ENCODE assay signal across 1 cellular context in genomic region chr4:174213734-174214101, GRCh38.
TF ChIP-seq lines count a peak whose summit lies in the region.

No MANE protein-coding gene starts in this region.

TF ChIP-seq in GM12878, 131 proteins besides CTCF, POLR2A, EP300 and RAD21 (continued from another document):
- no peak for TF ChIP-seq EZH2 (IDR thresholded peaks at IDR 0.05; ENCODE audit: borderline replicate concordance, control insufficient read depth, low read depth, low read length)
- no peak for TF ChIP-seq CHD4 (IDR thresholded peaks at IDR 0.05)
- no peak for TF ChIP-seq SMARCA5 (IDR thresholded peaks at IDR 0.05)
- TF ChIP-seq EGR1 (IDR thresholded peaks at IDR 0.05; ENCODE audit: borderline replicate concordance in 1 of 2, low read depth in 2 of 2, low read length in 2 of 2), result no peak
